In the genomic region with DNA sequence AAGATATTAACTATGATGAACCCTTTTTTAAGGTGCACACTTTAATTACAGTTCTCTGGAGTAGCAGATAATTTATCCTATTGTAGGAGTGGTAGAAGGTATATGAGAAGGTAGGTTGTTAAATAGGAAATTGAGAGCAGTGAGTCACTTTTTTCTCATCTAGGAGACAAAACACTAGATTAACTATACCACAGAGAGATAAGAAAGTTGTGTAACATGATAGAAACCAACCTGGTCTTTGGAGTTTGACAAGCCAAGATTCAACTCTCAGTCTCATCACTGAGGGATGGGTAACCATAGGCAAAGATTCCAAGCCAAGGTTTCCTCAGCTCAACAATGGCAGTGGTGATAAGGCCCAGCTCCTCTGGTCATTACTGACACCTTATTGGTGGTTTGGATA, we compare ENCODE assay signal across 22 cellular contexts.
A peak's percentile ranks its signal among the peaks of the same experiment; 100 is the strongest.
DNase-seq lines count a peak whose midpoint lies in the region; ATAC-seq, FAIRE-seq and TF ChIP-seq lines count a peak whose summit lies in the region.
"Had no signal": no experiment of that assay in that cellular context is flagged by ENCODE, and none has a peak within 500 bp of the region (broad histone marks: within the 10 kb centered on the region; RNA-seq: fewer than 3 reads in every experiment).

No MANE protein-coding gene starts in this region.

- no peak overlapping the region for H3K4me2 ChIP-seq in astrocyte (ENCODE audit: low read length)
- H3K4me2 ChIP-seq: BLaER1 had no signal

- no peaks in the 10 kb centered on the region for H3K9me3 ChIP-seq in astrocyte (ENCODE audit: insufficient read depth, low read depth, low read length)
- H3K9me3 ChIP-seq: BLaER1, HAP-1 had no signal

- H4K20me1 ChIP-seq in astrocyte (ENCODE audit: insufficient read depth, low read length), result no peaks in the 10 kb centered on the region
- H4K20me1 ChIP-seq: BLaER1 had no signal

- no peak overlapping the region for H3K9ac ChIP-seq in astrocyte (ENCODE audit: low read length)
- H3K9ac ChIP-seq: BLaER1 had no signal

- ATAC-seq in effector memory CD8-positive, alpha-beta T cell (replicated peaks), result no peak
- ATAC-seq: CD8-positive, alpha-beta T cell had no signal

- H3K4me3 ChIP-seq in astrocyte (ENCODE audit: insufficient read depth, low read depth, low read length), result no peak overlapping the region
- H3K4me3 ChIP-seq: BLaER1, HAP-1 had no signal

- H3K79me2 ChIP-seq in astrocyte (ENCODE audit: insufficient read depth, low read length), result no peaks in the 10 kb centered on the region

- no peak overlapping the region for H3K4me3 Mint-ChIP-seq in astrocyte (ENCODE audit: unreplicated experiment)
- no peak overlapping the region for H3K4me3 Mint-ChIP-seq in effector memory CD8-positive, alpha-beta T cell
- H3K4me3 Mint-ChIP-seq: B cell; CD4-positive, CD25-positive, alpha-beta regulatory T cell; CD8-positive, alpha-beta T cell; HFFc6 had no signal

- DNase-seq in Daoy (ENCODE audit: low read depth) (peak; percentile 1), M059J (ENCODE audit: low read depth) (peak; percentile 3), astrocyte (ENCODE audit: low read depth) (no peak), islet precursor cell (no peak)
- DNase-seq in activated effector memory CD4-positive, alpha-beta T cell treated with anti-CD3 and anti-CD28 coated beads, Interleukin-2, amount 50 U/mL, for 16 hours, result no peak
- DNase-seq in effector memory CD8-positive, alpha-beta T cell, result no peak
- DNase-seq: CD4-positive, CD25-positive, alpha-beta regulatory T cell; CD8-positive, alpha-beta T cell; DMS 273 treated with DMSO at 0.1 percent for 48 hours; DMS79; GF-D8; GOT3; HFFc6 had no signal

- H3K27me3 ChIP-seq in astrocyte (ENCODE audit: insufficient read depth, low read length), result no peaks in the 10 kb centered on the region
- H3K27me3 ChIP-seq: BLaER1 had no signal

- H3K4me1 ChIP-seq in astrocyte (ENCODE audit: insufficient read depth, low read length), result no peaks in the 10 kb centered on the region
- H3K4me1 ChIP-seq: BLaER1, HAP-1 had no signal

- TF ChIP-seq CTCF in astrocyte (IDR thresholded peaks at IDR 0.05; ENCODE audit: insufficient read depth, low read depth, low read length), result no peak

- no peaks in the 10 kb centered on the region for H3K4me1 Mint-ChIP-seq in astrocyte (ENCODE audit: low read depth, unreplicated experiment)
- H3K4me1 Mint-ChIP-seq in effector memory CD8-positive, alpha-beta T cell (ENCODE audit: low read depth in 2 of 2), result no peaks in the 10 kb centered on the region
- H3K4me1 Mint-ChIP-seq: B cell; CD4-positive, CD25-positive, alpha-beta regulatory T cell had no signal

- H3K27me3 Mint-ChIP-seq in astrocyte (ENCODE audit: low read depth, unreplicated experiment), result no peaks in the 10 kb centered on the region
- H3K27me3 Mint-ChIP-seq in effector memory CD8-positive, alpha-beta T cell, result peaks cover 0 to 5% of the 10 kb centered on the region in 2 donors
- H3K27me3 Mint-ChIP-seq: B cell; CD4-positive, CD25-positive, alpha-beta regulatory T cell had no signal

- peak; percentile 73 for FAIRE-seq in astrocyte (lab: Jason Lieb, UNC)
- FAIRE-seq: A204.1, D721Med, GM12891, GM18507, H54 had no signal

- no peaks in the 10 kb centered on the region for H3K9me3 Mint-ChIP-seq in astrocyte (ENCODE audit: unreplicated experiment)
- H3K9me3 Mint-ChIP-seq in effector memory CD8-positive, alpha-beta T cell, result no peaks in the 10 kb centered on the region
- H3K9me3 Mint-ChIP-seq: CD8-positive, alpha-beta T cell; HFFc6 had no signal

- H3K27ac ChIP-seq in astrocyte (ENCODE audit: low read depth, low read length), result no peak overlapping the region
- H3K27ac ChIP-seq: BLaER1, C4-2B had no signal

- no peak overlapping the region for H2AFZ ChIP-seq in astrocyte (ENCODE audit: low read depth, low read length)

- H3K36me3 Mint-ChIP-seq in astrocyte (ENCODE audit: low read depth, unreplicated experiment), result no peaks in the 10 kb centered on the region
- H3K36me3 Mint-ChIP-seq in effector memory CD8-positive, alpha-beta T cell (ENCODE audit: insufficient read depth), result no peaks in the 10 kb centered on the region
- H3K36me3 Mint-ChIP-seq: CD4-positive, CD25-positive, alpha-beta regulatory T cell; CD8-positive, alpha-beta T cell had no signal

- H3K36me3 ChIP-seq in astrocyte (ENCODE audit: insufficient read depth, low read length), result no peaks in the 10 kb centered on the region
- H3K36me3 ChIP-seq: BLaER1, HAP-1 had no signal

- no peak overlapping the region for H3K27ac Mint-ChIP-seq in astrocyte (ENCODE audit: unreplicated experiment)
- no peak overlapping the region for H3K27ac Mint-ChIP-seq in effector memory CD8-positive, alpha-beta T cell
- H3K27ac Mint-ChIP-seq: B cell; CD4-positive, CD25-positive, alpha-beta regulatory T cell; CD8-positive, alpha-beta T cell; HFFc6 had no signal

Comparison
In these comparisons a context has a peak if more than half of its experiments do, and no peak if none do; other contexts are left out.
1. DNase-seq: peak in Daoy (single experiment) and M059J (single experiment); none in astrocyte (single experiment), activated effector memory CD4-positive, alpha-beta T cell treated with anti-CD3 and anti-CD28 coated beads, Interleukin-2, amount 50 U/mL, for 16 hours (single experiment), effector memory CD8-positive, alpha-beta T cell (0 of 3) and islet precursor cell (single experiment).